In the genomic region with DNA sequence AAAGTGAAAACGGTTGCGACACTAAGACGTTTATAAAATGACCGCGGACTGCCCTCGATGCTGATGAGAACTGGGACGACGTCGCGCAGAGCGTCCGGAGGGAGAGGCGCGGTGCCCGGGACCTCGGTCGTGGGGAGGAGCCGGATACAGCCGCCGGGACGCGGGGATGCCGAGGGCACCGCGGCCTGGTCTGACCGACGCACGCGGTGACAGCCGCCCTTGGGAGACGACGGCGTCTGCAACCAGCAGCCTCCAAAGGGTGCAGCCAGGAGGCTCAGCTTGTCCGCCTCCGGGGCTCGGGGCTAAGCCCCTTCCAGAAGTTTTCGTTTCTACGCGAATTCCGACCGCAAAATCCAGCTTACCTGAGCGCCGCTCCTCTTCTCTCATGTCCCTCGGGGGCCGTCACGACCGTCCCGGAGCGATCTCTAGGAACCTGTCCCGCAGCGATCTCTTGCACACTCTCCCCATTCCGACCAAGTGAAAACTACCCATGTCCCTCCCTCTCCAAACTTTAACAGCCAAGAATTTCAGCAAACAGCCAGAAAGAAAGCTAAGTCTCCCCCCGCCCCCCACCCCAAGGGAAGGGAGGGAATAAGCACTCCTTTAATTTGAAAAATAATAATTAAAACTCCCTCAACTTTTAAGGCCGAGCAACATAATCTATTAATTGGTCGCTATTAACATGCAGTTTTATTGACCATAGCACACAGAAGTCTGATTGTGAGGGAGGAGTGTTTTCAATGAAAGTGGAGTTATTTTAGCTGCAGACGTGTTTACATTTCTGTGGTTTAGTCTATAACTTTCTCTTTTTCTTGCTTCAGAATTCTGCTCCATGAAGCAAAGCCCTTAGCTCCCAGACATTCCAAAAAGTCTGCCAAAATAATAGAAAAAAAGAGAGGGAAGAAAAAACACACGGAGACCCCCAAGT, we compare ENCODE assay signal across 8 cellular contexts.
DNase-seq lines count a peak whose midpoint lies in the region; ATAC-seq and TF ChIP-seq lines count a peak whose summit lies in the region.

No MANE protein-coding gene starts in this region.

- H3K4ac ChIP-seq in mesendoderm (ENCODE audit: low read depth, low read length) = no peak overlapping the region

- H3K4me3 ChIP-seq in mesendoderm (ENCODE audit: low read length) (peak overlapping the region; percentile 11), uterus (peak overlapping the region; percentile 37 to 43)

- H3K36me3 ChIP-seq in mesendoderm (ENCODE audit: control insufficient read depth, insufficient read depth, low read length) (no peaks in the 10 kb centered on the region), uterus (no peaks in the 10 kb centered on the region)

- H3K23ac ChIP-seq in mesendoderm (ENCODE audit: low read length) = no peak overlapping the region

- no peaks in the 10 kb centered on the region for H3K79me1 ChIP-seq in mesendoderm (ENCODE audit: low read length)

- H3K9me3 ChIP-seq in uterus = no peaks in the 10 kb centered on the region

- H4K5ac ChIP-seq in mesendoderm (ENCODE audit: low read length) = no peak overlapping the region

- no peak overlapping the region for H3K27ac ChIP-seq in mesendoderm (ENCODE audit: low read depth, low read length)
- peak overlapping the region; percentile 48 to 72 for H3K27ac ChIP-seq in uterus

- H2BK120ac ChIP-seq in mesendoderm (ENCODE audit: low read depth, low read length) = no peak overlapping the region

- WGBS in mesendoderm (ENCODE audit: extremely low coverage, insufficient coverage, low lambda C conversion rate) = no CpG with 5 or more reads among the region's 57 CpGs

- DNase-seq in COLO668 (lab: John Stamatoyannopoulos, UW; ENCODE audit: unreplicated experiment) (peak; percentile 25), NCI-H2227 (lab: John Stamatoyannopoulos, UW; ENCODE audit: unreplicated experiment) (peak; percentile 13), ecto neural progenitor cell (ENCODE audit: low spot score) (peak; percentile 61), mesendoderm (peak; percentile 47), uterus (peak; percentile 17 to 31), posterior vena cava (ENCODE audit: low spot score) (no peak), NCI-H1436 (lab: John Stamatoyannopoulos, UW) (no peak)

- intact Hi-C loops in uterus (cut with DNase I; ENCODE audit: low total_unique reads) (no loop called here), posterior vena cava (cut with DNase I) (no loop called here)

- H3K4me2 ChIP-seq in mesendoderm (ENCODE audit: low read length) = peak overlapping the region; percentile 53

- H3K18ac ChIP-seq in mesendoderm (ENCODE audit: low read length) = no peak overlapping the region

- peak overlapping the region; percentile 30 for H3K56ac ChIP-seq in mesendoderm (ENCODE audit: low read length)

- H2BK5ac ChIP-seq in mesendoderm (ENCODE audit: low read length) = no peak overlapping the region

- no peak for TF ChIP-seq CTCF in uterus (IDR thresholded peaks at IDR 0.05)

- no peaks in the 10 kb centered on the region for H3K4me1 ChIP-seq in mesendoderm (ENCODE audit: control insufficient read depth, low read depth, low read length)
- H3K4me1 ChIP-seq in uterus = peaks cover 0 to 6% of the 10 kb centered on the region in 2 donors

- no peak overlapping the region for H2BK15ac ChIP-seq in mesendoderm (replicated peaks; ENCODE audit: low read depth)

- H3K27me3 ChIP-seq in mesendoderm (ENCODE audit: insufficient read depth, low read length, poor library complexity) (peaks cover 11% of the 10 kb centered on the region), uterus (peaks cover 4 to 29% of the 10 kb centered on the region in 2 donors)

- TF ChIP-seq POLR2A in uterus (IDR thresholded peaks at IDR 0.05) = no peak

- ATAC-seq in activated CD4-positive, CD25-positive, alpha-beta regulatory T cell treated with anti-CD3 and anti-CD28 coated beads, Interleukin-2, amount 50 U/mL, for 24 hours = no peak

- no peak overlapping the region for H2AK5ac ChIP-seq in mesendoderm (ENCODE audit: low read length)

- peak overlapping the region; percentile 22 for H3K9ac ChIP-seq in mesendoderm (ENCODE audit: low read length)

- H4K8ac ChIP-seq in mesendoderm (ENCODE audit: low read depth, low read length) = no peak overlapping the region

- H3K79me2 ChIP-seq in mesendoderm (ENCODE audit: control insufficient read depth, insufficient read depth, low read length) = no peaks in the 10 kb centered on the region

Comparison
In these comparisons a context has a peak if more than half of its experiments do, and no peak if none do; other contexts are left out.
1. DNase-seq: peak in COLO668 (single experiment), NCI-H2227 (single experiment), ecto neural progenitor cell (single experiment), mesendoderm (single experiment) and uterus (2 of 2); none in posterior vena cava (single experiment) and NCI-H1436 (single experiment).